In genomic region chr19:10403137-10404021, GRCh38 we compare ENCODE assay signal across 1 cellular context.
TF ChIP-seq lines count a peak whose summit lies in the region.

Gene CDC37 (minus strand): TSS chr19:10403542. CDS start chr19:10403479, 63 bp downstream.

TF ChIP-seq in HepG2, 621 proteins besides CTCF, POLR2A, EP300 and RAD21 (continued from another document and continues in another):
- TF ChIP-seq, protein P1, sequence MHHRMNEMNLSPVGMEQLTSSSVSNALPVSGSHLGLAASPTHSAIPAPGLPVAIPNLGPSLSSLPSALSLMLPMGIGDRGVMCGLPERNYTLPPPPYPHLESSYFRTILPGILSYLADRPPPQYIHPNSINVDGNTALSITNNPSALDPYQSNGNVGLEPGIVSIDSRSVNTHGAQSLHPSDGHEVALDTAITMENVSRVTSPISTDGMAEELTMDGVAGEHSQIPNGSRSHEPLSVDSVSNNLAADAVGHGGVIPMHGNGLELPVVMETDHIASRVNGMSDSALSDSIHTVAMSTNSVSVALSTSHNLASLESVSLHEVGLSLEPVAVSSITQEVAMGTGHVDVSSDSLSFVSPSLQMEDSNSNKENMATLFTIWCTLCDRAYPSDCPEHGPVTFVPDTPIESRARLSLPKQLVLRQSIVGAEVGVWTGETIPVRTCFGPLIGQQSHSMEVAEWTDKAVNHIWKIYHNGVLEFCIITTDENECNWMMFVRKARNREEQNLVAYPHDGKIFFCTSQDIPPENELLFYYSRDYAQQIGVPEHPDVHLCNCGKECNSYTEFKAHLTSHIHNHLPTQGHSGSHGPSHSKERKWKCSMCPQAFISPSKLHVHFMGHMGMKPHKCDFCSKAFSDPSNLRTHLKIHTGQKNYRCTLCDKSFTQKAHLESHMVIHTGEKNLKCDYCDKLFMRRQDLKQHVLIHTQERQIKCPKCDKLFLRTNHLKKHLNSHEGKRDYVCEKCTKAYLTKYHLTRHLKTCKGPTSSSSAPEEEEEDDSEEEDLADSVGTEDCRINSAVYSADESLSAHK (CRISPR knock-in tag; IDR thresholded peaks at IDR 0.05; ENCODE audit: borderline replicate concordance) = no peak
- no peak for TF ChIP-seq CHD4 (IDR thresholded peaks at IDR 0.05; ENCODE audit: borderline replicate concordance, low read length)
- TF ChIP-seq ZNF543 (CRISPR knock-in tag; IDR thresholded peaks at IDR 0.05) = peak; percentile 41; the same call in 1 of the 2 replicates
- TF ChIP-seq SNRNP70 (IDR thresholded peaks at IDR 0.05; ENCODE audit: low read depth, low read length) = no peak
- TF ChIP-seq ZNF550 (CRISPR knock-in tag; IDR thresholded peaks at IDR 0.05; ENCODE audit: borderline replicate concordance) = no peak
- no peak for TF ChIP-seq KLF9 (CRISPR knock-in tag; IDR thresholded peaks at IDR 0.05; ENCODE audit: low read depth)
- TF ChIP-seq SATB2 (CRISPR knock-in tag; IDR thresholded peaks at IDR 0.05) = no peak
- TF ChIP-seq JUND (CRISPR knock-in tag; IDR thresholded peaks at IDR 0.05) = no peak
- TF ChIP-seq SP5 (CRISPR knock-in tag; IDR thresholded peaks at IDR 0.05; ENCODE audit: borderline replicate concordance, low read depth) = peak; percentile 42; the same call in 1 of the 2 replicates
- no peak for TF ChIP-seq ZNF589 (CRISPR knock-in tag; conservative IDR thresholded peaks at IDR 0.05)
- TF ChIP-seq HNRNPK (IDR thresholded peaks at IDR 0.05; ENCODE audit: low read depth, low read length, poor library complexity, severe bottlenecking) = peak; percentile 36
- peak; percentile 92 for TF ChIP-seq POLR2AphosphoS5 (IDR thresholded peaks at IDR 0.05; ENCODE audit: low read depth, low read length)
- no peak for TF ChIP-seq GTF3A (CRISPR knock-in tag; conservative IDR thresholded peaks at IDR 0.05)
- no peak for TF ChIP-seq NCOA1 (CRISPR knock-in tag; IDR thresholded peaks at IDR 0.05)
- no peak for TF ChIP-seq SSRP1 (CRISPR knock-in tag; IDR thresholded peaks at IDR 0.05)
- TF ChIP-seq NR2C2 (CRISPR knock-in tag; IDR thresholded peaks at IDR 0.05; ENCODE audit: borderline replicate concordance) = no peak; the same call in 1 of the 2 replicates
- no peak for TF ChIP-seq KDM6A (CRISPR knock-in tag; IDR thresholded peaks at IDR 0.05; ENCODE audit: low read depth)
- TF ChIP-seq CENPBD1 (CRISPR knock-in tag; IDR thresholded peaks at IDR 0.05; ENCODE audit: borderline replicate concordance, low read depth) = no peak
- TF ChIP-seq, protein P2, sequence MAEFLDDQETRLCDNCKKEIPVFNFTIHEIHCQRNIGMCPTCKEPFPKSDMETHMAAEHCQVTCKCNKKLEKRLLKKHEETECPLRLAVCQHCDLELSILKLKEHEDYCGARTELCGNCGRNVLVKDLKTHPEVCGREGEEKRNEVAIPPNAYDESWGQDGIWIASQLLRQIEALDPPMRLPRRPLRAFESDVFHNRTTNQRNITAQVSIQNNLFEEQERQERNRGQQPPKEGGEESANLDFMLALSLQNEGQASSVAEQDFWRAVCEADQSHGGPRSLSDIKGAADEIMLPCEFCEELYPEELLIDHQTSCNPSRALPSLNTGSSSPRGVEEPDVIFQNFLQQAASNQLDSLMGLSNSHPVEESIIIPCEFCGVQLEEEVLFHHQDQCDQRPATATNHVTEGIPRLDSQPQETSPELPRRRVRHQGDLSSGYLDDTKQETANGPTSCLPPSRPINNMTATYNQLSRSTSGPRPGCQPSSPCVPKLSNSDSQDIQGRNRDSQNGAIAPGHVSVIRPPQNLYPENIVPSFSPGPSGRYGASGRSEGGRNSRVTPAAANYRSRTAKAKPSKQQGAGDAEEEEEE (CRISPR knock-in tag; IDR thresholded peaks at IDR 0.05; ENCODE audit: borderline replicate concordance) = no peak
- no peak for TF ChIP-seq ZNF576 (CRISPR knock-in tag; IDR thresholded peaks at IDR 0.05)
- TF ChIP-seq CC2D1A (CRISPR knock-in tag; IDR thresholded peaks at IDR 0.05) = no peak
- TF ChIP-seq ZNF136 (CRISPR knock-in tag; IDR thresholded peaks at IDR 0.05; ENCODE audit: low read depth) = no peak
- TF ChIP-seq, protein P3, sequence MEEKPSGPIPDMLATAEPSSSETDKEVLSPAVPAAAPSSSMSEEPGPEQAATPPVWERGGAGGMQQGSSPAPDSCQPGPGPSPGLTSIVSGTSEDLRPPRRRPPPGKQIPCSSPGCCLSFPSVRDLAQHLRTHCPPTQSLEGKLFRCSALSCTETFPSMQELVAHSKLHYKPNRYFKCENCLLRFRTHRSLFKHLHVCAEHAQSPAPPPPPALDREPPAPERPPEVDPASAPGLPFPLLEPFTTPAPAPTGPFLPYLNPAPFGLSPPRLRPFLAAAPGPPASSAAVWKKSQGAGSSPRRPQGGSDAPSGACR (CRISPR knock-in tag; IDR thresholded peaks at IDR 0.05) = no peak
- no peak for TF ChIP-seq JARID2 (CRISPR knock-in tag; IDR thresholded peaks at IDR 0.05; ENCODE audit: insufficient replicate concordance)
- TF ChIP-seq ZNF17 (CRISPR knock-in tag; IDR thresholded peaks at IDR 0.05) = no peak
- TF ChIP-seq KDM5A (IDR thresholded peaks at IDR 0.05; ENCODE audit: borderline replicate concordance, low read length) = peak; percentile 85; the same call in 1 of the 2 replicates
- TF ChIP-seq, protein P4, sequence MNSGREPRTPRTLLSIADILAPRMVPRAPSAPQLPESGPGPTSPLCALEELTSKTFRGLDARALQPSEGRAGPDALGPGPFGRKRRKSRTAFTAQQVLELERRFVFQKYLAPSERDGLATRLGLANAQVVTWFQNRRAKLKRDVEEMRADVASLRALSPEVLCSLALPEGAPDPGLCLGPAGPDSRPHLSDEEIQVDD (CRISPR knock-in tag; IDR thresholded peaks at IDR 0.05; ENCODE audit: borderline replicate concordance) = no peak
- no peak for TF ChIP-seq ZNF7 (CRISPR knock-in tag; IDR thresholded peaks at IDR 0.05)
- TF ChIP-seq PRDM10 (CRISPR knock-in tag; IDR thresholded peaks at IDR 0.05; ENCODE audit: low read depth) = peak; percentile 19; the same call in 1 of the 2 replicates
- no peak for TF ChIP-seq DMTF1 (CRISPR knock-in tag; IDR thresholded peaks at IDR 0.05)
- no peak for TF ChIP-seq CCDC6 (CRISPR knock-in tag; IDR thresholded peaks at IDR 0.05)
- peak; percentile 57; the same call in 1 of the 2 replicates for TF ChIP-seq KMT2B (CRISPR knock-in tag; IDR thresholded peaks at IDR 0.05)
- TF ChIP-seq ZNF362 (CRISPR knock-in tag; IDR thresholded peaks at IDR 0.05; ENCODE audit: borderline replicate concordance) = no peak; the same call in 1 of the 2 replicates
- no peak; the same call in 1 of the 2 replicates for TF ChIP-seq ZBTB7B (CRISPR knock-in tag; IDR thresholded peaks at IDR 0.05)
- TF ChIP-seq CENPX (CRISPR knock-in tag; IDR thresholded peaks at IDR 0.05) = no peak
- TF ChIP-seq ZFYVE20 (CRISPR knock-in tag; IDR thresholded peaks at IDR 0.05; ENCODE audit: borderline replicate concordance, low read depth) = no peak
- no peak for TF ChIP-seq ZNF280B (CRISPR knock-in tag; IDR thresholded peaks at IDR 0.05; ENCODE audit: borderline replicate concordance)
- TF ChIP-seq MLLT10 (CRISPR knock-in tag; IDR thresholded peaks at IDR 0.05) = no peak
- TF ChIP-seq BRCA1 (CRISPR knock-in tag; IDR thresholded peaks at IDR 0.05) = 0 out of 2 replicates have a peak, but pooled peaks have one; percentile 64
- peak; percentile 14; the same call in 1 of the 2 replicates for TF ChIP-seq FOSL2 (CRISPR knock-in tag; IDR thresholded peaks at IDR 0.05)
- no peak for TF ChIP-seq STAT5B (CRISPR knock-in tag; IDR thresholded peaks at IDR 0.05)
- TF ChIP-seq RXRA (CRISPR knock-in tag; IDR thresholded peaks at IDR 0.05) = peak; percentile 54; the same call in 1 of the 2 replicates
- 0 out of 2 replicates have a peak, but pooled peaks have one; percentile 42 for TF ChIP-seq KDM3A (CRISPR knock-in tag; IDR thresholded peaks at IDR 0.05; ENCODE audit: low read depth)
- peak; percentile 57; the same call in 1 of the 2 replicates for TF ChIP-seq MAF1 (CRISPR knock-in tag; IDR thresholded peaks at IDR 0.05; ENCODE audit: borderline replicate concordance)
- TF ChIP-seq CREB3 (CRISPR knock-in tag; IDR thresholded peaks at IDR 0.05) = no peak
- TF ChIP-seq ZBTB14 (CRISPR knock-in tag; IDR thresholded peaks at IDR 0.05) = peak; percentile 60
- peak; percentile 32 for TF ChIP-seq ZNF776 (CRISPR knock-in tag; IDR thresholded peaks at IDR 0.05)
- TF ChIP-seq ZNF446 (CRISPR knock-in tag; IDR thresholded peaks at IDR 0.05) = 0 out of 2 replicates have a peak, but pooled peaks have one; percentile 30
- TF ChIP-seq ZKSCAN1 (IDR thresholded peaks at IDR 0.05; ENCODE audit: low read length) = no peak
